9 cellular contexts compared by ENCODE assay signal in genomic region chr14:96090441-96091148, GRCh38. TPM values are rescaled to one million over a fixed set of nuclear protein-coding genes. Genes with fewer than 3 reads are reported as not detected.
A peak's percentile ranks its signal among the peaks of the same experiment; 100 is the strongest.
DNase-seq lines count a peak whose midpoint lies in the region; ATAC-seq and TF ChIP-seq lines count a peak whose summit lies in the region.
"Had no signal": no experiment of that assay in that cellular context is flagged by ENCODE, and none has a peak within 500 bp of the region (broad histone marks: within the 10 kb centered on the region; RNA-seq: fewer than 3 reads in every experiment).

No MANE protein-coding gene starts in this region.

- no peak for ATAC-seq in GM19351 (IDR thresholded peaks at IDR 0.05; ENCODE audit: unreplicated experiment)
- ATAC-seq: CD8-positive, alpha-beta T cell had no signal

- TF ChIP-seq CTCF in AG10803 (conservative IDR thresholded peaks at IDR 0.05; ENCODE audit: low read length): peak; percentile 39

- H3K27ac Mint-ChIP-seq in activated CD4-positive, alpha-beta memory T cell treated with anti-CD3 and anti-CD28 coated beads, Interleukin-2, amount 10 ng/mL, durations not matched to agents 7 days and 5 days: no peak overlapping the region
- H3K27ac Mint-ChIP-seq in activated naive CD4-positive, alpha-beta T cell treated with anti-CD3 and anti-CD28 coated beads, Interleukin-2, amount 10 ng/mL, durations not matched to agents 7 days and 5 days: no peak overlapping the region
- H3K27ac Mint-ChIP-seq: CD8-positive, alpha-beta T cell had no signal

- peak; percentile 80 for DNase-seq in AG10803 (ENCODE audit: low read depth)
- DNase-seq in NCI-H1694 (lab: John Stamatoyannopoulos, UW): peak; percentile 99
- peak; percentile 35 for DNase-seq in amniotic epithelial cell (ENCODE audit: low read depth)
- peak; percentile 65 for DNase-seq in midbrain (lab: John Stamatoyannopoulos, UW)
- no peak for DNase-seq in activated CD4-positive, alpha-beta memory T cell treated with anti-CD3 and anti-CD28 coated beads, Interleukin-2, amount 10 ng/mL, durations not matched to agents 7 days and 5 days
- no peak for DNase-seq in activated CD4-positive, CD25-positive, alpha-beta regulatory T cell (lab: John Stamatoyannopoulos, UW)
- no peak for DNase-seq in activated naive CD4-positive, alpha-beta T cell treated with anti-CD3 and anti-CD28 coated beads, Interleukin-2, amount 10 ng/mL, durations not matched to agents 7 days and 5 days
- DNase-seq: CD8-positive, alpha-beta T cell had no signal

- POLR2A ChIA-PET in activated CD4-positive, alpha-beta memory T cell treated with anti-CD3 and anti-CD28 coated beads, Interleukin-2, amount 10 ng/mL, durations not matched to agents 7 days and 5 days (lab: Charles Lee): no interaction called here

- H3K4me3 ChIP-seq in AG10803 (ENCODE audit: low read length): no peak overlapping the region

- H3K9me3 Mint-ChIP-seq in activated CD4-positive, alpha-beta memory T cell treated with anti-CD3 and anti-CD28 coated beads, Interleukin-2, amount 10 ng/mL, durations not matched to agents 7 days and 5 days: no peaks in the 10 kb centered on the region
- H3K9me3 Mint-ChIP-seq in activated naive CD4-positive, alpha-beta T cell treated with anti-CD3 and anti-CD28 coated beads, Interleukin-2, amount 10 ng/mL, durations not matched to agents 7 days and 5 days: no peaks in the 10 kb centered on the region
- H3K9me3 Mint-ChIP-seq: CD8-positive, alpha-beta T cell had no signal

- no peaks in the 10 kb centered on the region for H3K27me3 Mint-ChIP-seq in activated CD4-positive, alpha-beta memory T cell treated with anti-CD3 and anti-CD28 coated beads, Interleukin-2, amount 10 ng/mL, durations not matched to agents 7 days and 5 days
- H3K27me3 Mint-ChIP-seq in activated naive CD4-positive, alpha-beta T cell treated with anti-CD3 and anti-CD28 coated beads, Interleukin-2, amount 10 ng/mL, durations not matched to agents 7 days and 5 days: no peaks in the 10 kb centered on the region

- no peaks in the 10 kb centered on the region for H3K36me3 Mint-ChIP-seq in activated CD4-positive, alpha-beta memory T cell treated with anti-CD3 and anti-CD28 coated beads, Interleukin-2, amount 10 ng/mL, durations not matched to agents 7 days and 5 days (ENCODE audit: low read depth)
- no peaks in the 10 kb centered on the region for H3K36me3 Mint-ChIP-seq in activated naive CD4-positive, alpha-beta T cell treated with anti-CD3 and anti-CD28 coated beads, Interleukin-2, amount 10 ng/mL, durations not matched to agents 7 days and 5 days
- H3K36me3 Mint-ChIP-seq: CD8-positive, alpha-beta T cell had no signal

- CTCF ChIA-PET in activated CD4-positive, alpha-beta memory T cell treated with anti-CD3 and anti-CD28 coated beads, Interleukin-2, amount 10 ng/mL, durations not matched to agents 7 days and 5 days (lab: Charles Lee): no interaction called here
- CTCF ChIA-PET in activated naive CD4-positive, alpha-beta T cell treated with anti-CD3 and anti-CD28 coated beads, Interleukin-2, amount 10 ng/mL, durations not matched to agents 7 days and 5 days (lab: Charles Lee): interaction anchor here (1.1 kb wide), 1 partner anchor 8 kb away, joined by 3 read pairs; no protein-coding TSS in a partner anchor

- H3K4me3 Mint-ChIP-seq in activated CD4-positive, alpha-beta memory T cell treated with anti-CD3 and anti-CD28 coated beads, Interleukin-2, amount 10 ng/mL, durations not matched to agents 7 days and 5 days: no peak overlapping the region
- H3K4me3 Mint-ChIP-seq in activated naive CD4-positive, alpha-beta T cell treated with anti-CD3 and anti-CD28 coated beads, Interleukin-2, amount 10 ng/mL, durations not matched to agents 7 days and 5 days: no peak overlapping the region
- H3K4me3 Mint-ChIP-seq: CD8-positive, alpha-beta T cell had no signal

- H3K4me1 Mint-ChIP-seq in activated CD4-positive, alpha-beta memory T cell treated with anti-CD3 and anti-CD28 coated beads, Interleukin-2, amount 10 ng/mL, durations not matched to agents 7 days and 5 days: no peaks in the 10 kb centered on the region
- H3K4me1 Mint-ChIP-seq in activated naive CD4-positive, alpha-beta T cell treated with anti-CD3 and anti-CD28 coated beads, Interleukin-2, amount 10 ng/mL, durations not matched to agents 7 days and 5 days: no peaks in the 10 kb centered on the region

RNA-seq across cellular contexts. Expression of gene C14orf132, which starts 51.4 kb away (rescaled TPM):
- 1 to 10 TPM; 1.1 to 1.2 TPM for total RNA-seq in activated CD4-positive, alpha-beta memory T cell treated with anti-CD3 and anti-CD28 coated beads, Interleukin-2, amount 10 ng/mL, durations not matched to agents 7 days and 5 days

Comparison
In these comparisons a context has a peak if more than half of its experiments do, and no peak if none do; other contexts are left out.
1. DNase-seq: peak in AG10803 (single experiment), NCI-H1694 (single experiment), amniotic epithelial cell (single experiment) and midbrain (single experiment); none in activated CD4-positive, alpha-beta memory T cell treated with anti-CD3 and anti-CD28 coated beads, Interleukin-2, amount 10 ng/mL, durations not matched to agents 7 days and 5 days (single experiment), activated CD4-positive, CD25-positive, alpha-beta regulatory T cell (0 of 4) and activated naive CD4-positive, alpha-beta T cell treated with anti-CD3 and anti-CD28 coated beads, Interleukin-2, amount 10 ng/mL, durations not matched to agents 7 days and 5 days (single experiment).